ENCODE assay signal across 20 cellular contexts in the genomic region with DNA sequence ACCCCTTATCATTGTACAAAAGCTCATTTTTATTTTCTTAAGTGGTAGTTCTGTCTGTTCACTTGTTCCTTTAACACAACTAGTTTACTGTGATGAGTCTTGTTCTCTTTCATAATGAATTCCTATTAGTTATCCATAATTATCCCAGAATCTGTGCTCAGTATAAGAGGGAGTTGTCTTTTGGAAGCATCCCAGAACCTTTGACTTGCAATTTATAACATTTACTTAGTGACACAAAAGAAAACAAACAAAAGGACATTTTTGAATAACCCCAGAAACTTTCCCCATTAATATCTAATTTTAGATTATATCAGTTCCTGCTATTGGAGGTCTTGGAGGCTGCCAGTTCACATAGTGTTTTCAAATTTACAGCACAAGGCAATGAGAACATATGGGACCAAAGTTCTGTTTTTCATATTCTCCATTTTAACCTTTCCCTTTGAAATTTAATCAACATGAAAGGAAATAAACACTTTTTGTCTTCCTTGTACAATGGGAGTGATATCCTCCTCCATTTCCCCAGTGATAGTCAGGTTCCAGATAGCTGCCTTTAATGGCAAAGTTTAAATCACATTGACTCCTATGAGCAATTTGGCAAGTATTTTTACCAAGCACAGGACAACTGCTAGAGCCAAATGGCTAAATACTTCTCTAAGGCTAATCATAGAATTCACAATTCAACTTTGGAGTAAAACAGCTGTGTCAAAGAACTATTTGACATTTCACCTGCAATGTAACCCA. TPM values are rescaled to one million over a fixed set of nuclear protein-coding genes. Genes with fewer than 3 reads are reported as not detected.
DNase-seq lines count a peak whose midpoint lies in the region; ATAC-seq and TF ChIP-seq lines count a peak whose summit lies in the region.
"Had no signal": no experiment of that assay in that cellular context is flagged by ENCODE, and none has a peak within 500 bp of the region (broad histone marks: within the 10 kb centered on the region; RNA-seq: fewer than 3 reads in every experiment).

No MANE protein-coding gene starts in this region.

- H3K36me3 ChIP-seq in ACC112 (ENCODE audit: insufficient read depth, low read length): no peaks in the 10 kb centered on the region
- H3K36me3 ChIP-seq: ovary, stomach had no signal

- peak overlapping the region; percentile 2 for H2AFZ ChIP-seq in ACC112 (ENCODE audit: low read length, unreplicated experiment)

- H3K4me3 Mint-ChIP-seq in HFFc6 (no peak overlapping the region), nephron (no peak overlapping the region)
- H3K4me3 Mint-ChIP-seq: CD4-positive, alpha-beta memory T cell; naive B cell had no signal

- H3K4me1 Mint-ChIP-seq in HFFc6 (ENCODE audit: low read depth) (peaks cover 58% of the 10 kb centered on the region), nephron (peaks cover 10% of the 10 kb centered on the region)
- H3K4me1 Mint-ChIP-seq: CD4-positive, alpha-beta memory T cell; naive B cell had no signal

- DNase-seq in HFFc6 (peak; percentile 18), fibroblast of pulmonary artery (ENCODE audit: low read depth) (peak; percentile 23), DMS79 treated with DMSO at 0.1 percent for 48 hours (lab: John Stamatoyannopoulos, UW) (no peak), NCI-H146 (lab: John Stamatoyannopoulos, UW) (no peak)
- DNase-seq in effector CD8-positive, alpha-beta T cell (lab: John Stamatoyannopoulos, UW): no peak
- DNase-seq: amniotic stem cell; CD4-positive, alpha-beta memory T cell; Karpas-422; naive B cell; NCI-H1105; NCI-H526; ovary; stimulated activated CD4-positive, alpha-beta T cell treated with anti-CD3 and anti-CD28 coated beads, Interleukin-4, amount 100 ng/mL, for 24 hours; stomach had no signal

- H3K79me2 ChIP-seq in ACC112 (ENCODE audit: control insufficient read depth, insufficient read depth, low read length, unreplicated experiment): no peaks in the 10 kb centered on the region

- H3K27me3 ChIP-seq in ACC112 (ENCODE audit: insufficient read depth, low read length): no peaks in the 10 kb centered on the region
- H3K27me3 ChIP-seq: ovary, stomach had no signal

- H3K4me1 ChIP-seq in ACC112 (ENCODE audit: control insufficient read depth, insufficient read depth, low read length, unreplicated experiment): peaks cover 25% of the 10 kb centered on the region

- H3K27me3 Mint-ChIP-seq in HFFc6 (ENCODE audit: insufficient read depth): no peaks in the 10 kb centered on the region
- peaks cover 4% of the 10 kb centered on the region for H3K27me3 Mint-ChIP-seq in nephron (ENCODE audit: low read depth)
- H3K27me3 Mint-ChIP-seq: CD4-positive, alpha-beta memory T cell; naive B cell had no signal

- peaks cover 28% of the 10 kb centered on the region for H3K36me3 Mint-ChIP-seq in HFFc6 (ENCODE audit: low read depth)
- H3K36me3 Mint-ChIP-seq in nephron (ENCODE audit: low read depth): no peaks in the 10 kb centered on the region
- H3K36me3 Mint-ChIP-seq: CD4-positive, alpha-beta memory T cell; naive B cell had no signal

- no peak overlapping the region for H3K4me3 ChIP-seq in ACC112 (ENCODE audit: low read depth, low read length)
- H3K4me3 ChIP-seq in fibroblast of pulmonary artery (replicated peaks; ENCODE audit: low read depth, low read length): no peak overlapping the region
- H3K4me3 ChIP-seq: lung, ovary, stomach had no signal

- H3K27ac ChIP-seq in ACC112 (ENCODE audit: low read depth, low read length): no peak overlapping the region
- H3K27ac ChIP-seq: ovary had no signal

- ATAC-seq in HG03432 (IDR thresholded peaks at IDR 0.05; ENCODE audit: unreplicated experiment): no peak
- ATAC-seq: esophagus mucosa had no signal

- H3K9me3 Mint-ChIP-seq in HFFc6: peaks cover 26% of the 10 kb centered on the region
- peaks cover 18% of the 10 kb centered on the region for H3K9me3 Mint-ChIP-seq in nephron

- H3K27ac Mint-ChIP-seq in HFFc6 (peak overlapping the region; percentile 62; the same call in 1 of the 2 replicates), nephron (peak overlapping the region; percentile 8 to 60 (median 16))
- H3K27ac Mint-ChIP-seq: CD4-positive, alpha-beta memory T cell; naive B cell had no signal

- TF ChIP-seq CTCF in HFFc6 (IDR thresholded peaks at IDR 0.05) (no peak), fibroblast of pulmonary artery (IDR thresholded peaks at IDR 0.05; ENCODE audit: low read length, missing control alignments) (no peak), nephron (IDR thresholded peaks at IDR 0.05; ENCODE audit: unreplicated experiment in 3 of 3) (no peak)

RNA-seq across cellular contexts. Expression of gene GNAT3, which starts 37.1 kb away (rescaled TPM):
- under 1 TPM in 1 of 6 experiments, not detected in 5; 0.26 TPM for total RNA-seq in HFFc6 (2021; fragmentation: NEBNext Ultra II Directional; extraction: Animal tissue kit (Norgen Biotek cat#: 25700))
- total RNA-seq: CD4-positive, alpha-beta memory T cell; esophagus mucosa; lung; ovary; stomach; urinary bladder had no signal

Comparison
In these comparisons a context has a peak if more than half of its experiments do, and no peak if none do; other contexts are left out.
1. DNase-seq: peak in HFFc6 (single experiment) and fibroblast of pulmonary artery (single experiment); none in DMS79 treated with DMSO at 0.1 percent for 48 hours (single experiment), NCI-H146 (single experiment) and effector CD8-positive, alpha-beta T cell (single experiment).